Comparison of ENCODE assay signal across 19 cellular contexts in the genomic region with DNA sequence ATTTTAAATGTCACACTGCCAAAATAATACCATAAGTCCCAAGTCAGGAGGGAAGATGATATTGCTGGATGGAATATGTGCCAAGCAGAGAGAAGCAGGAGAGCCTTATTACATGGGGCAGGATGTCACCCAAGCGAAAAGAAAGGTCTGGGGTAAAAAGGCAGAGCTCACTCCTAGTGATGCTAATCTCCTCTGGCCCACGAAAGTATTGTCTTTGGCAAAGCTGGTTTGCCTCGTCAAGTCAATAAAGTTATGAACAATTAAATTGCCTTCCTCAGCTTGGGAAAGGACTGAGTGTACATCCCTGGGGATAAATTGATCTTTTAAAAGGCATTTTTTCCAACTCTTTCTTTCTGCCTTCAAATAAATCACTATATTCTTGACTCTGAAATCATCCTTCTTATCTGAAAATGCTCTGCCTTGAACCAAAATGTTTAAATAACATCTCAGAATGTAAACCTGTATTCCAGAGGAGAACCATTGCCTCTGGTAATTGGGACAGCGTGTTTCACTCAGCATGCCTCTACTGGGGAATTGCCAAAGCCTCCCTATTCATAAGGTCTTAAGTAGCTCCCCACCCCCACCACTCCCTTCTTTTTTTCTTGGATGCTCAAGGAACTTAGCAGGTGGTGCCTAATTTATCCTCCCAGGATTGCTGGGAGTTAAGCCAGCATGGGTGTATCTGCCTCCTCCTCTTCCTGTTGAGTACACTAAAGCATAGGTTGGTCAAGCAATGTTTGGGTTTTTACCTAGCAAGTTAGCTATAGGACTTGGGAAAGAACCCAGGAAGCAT.
A peak's percentile ranks its signal among the peaks of the same experiment; 100 is the strongest.
DNase-seq lines count a peak whose midpoint lies in the region; ATAC-seq and TF ChIP-seq lines count a peak whose summit lies in the region.
"Had no signal": no experiment of that assay in that cellular context is flagged by ENCODE, and none has a peak within 500 bp of the region (broad histone marks: within the 10 kb centered on the region; RNA-seq: fewer than 3 reads in every experiment).

No MANE protein-coding gene starts in this region.

- H3K4me3 Mint-ChIP-seq in GM23338: no peak overlapping the region
- H3K4me3 Mint-ChIP-seq: CD4-positive, alpha-beta T cell; H9; HFFc6; T-cell had no signal

- intact Hi-C loops in Right ventricle myocardium superior (cut with DNase I): no loop called here

- no peaks in the 10 kb centered on the region for H3K36me3 ChIP-seq in GM23338 (ENCODE audit: insufficient read depth)
- H3K36me3 ChIP-seq: SJCRH30 had no signal

- H3K27ac ChIP-seq in GM23338 (ENCODE audit: low read depth): no peak overlapping the region
- H3K27ac ChIP-seq: SJCRH30 had no signal

- ATAC-seq in GM23338: peak; percentile 51
- no peak for ATAC-seq in Right ventricle myocardium superior (ENCODE audit: poor library complexity)
- ATAC-seq in GM19324 (IDR thresholded peaks at IDR 0.05; ENCODE audit: low FRiP score, unreplicated experiment): no peak
- no peak for ATAC-seq in HG03520 (IDR thresholded peaks at IDR 0.05; ENCODE audit: unreplicated experiment)
- ATAC-seq: Panc1, T-cell had no signal

- H3K4me3 ChIP-seq in GM23338: no peak overlapping the region
- H3K4me3 ChIP-seq: SJCRH30 had no signal

- TF ChIP-seq CTCF in GM23338 (conservative IDR thresholded peaks at IDR 0.05; ENCODE audit: low read depth in 2 of 2): no peak

- no peaks in the 10 kb centered on the region for H3K9me2 ChIP-seq in GM23338 (ENCODE audit: insufficient read depth)

- H3K4me1 Mint-ChIP-seq in GM23338: peaks cover 9% of the 10 kb centered on the region; the same call in 2 of the 3 replicates
- H3K4me1 Mint-ChIP-seq: T-cell had no signal

- H3K4me1 ChIP-seq in GM23338 (ENCODE audit: insufficient read depth): no peaks in the 10 kb centered on the region
- H3K4me1 ChIP-seq: SJCRH30 had no signal

- peaks cover 4% of the 10 kb centered on the region for H3K27me3 Mint-ChIP-seq in GM23338 (ENCODE audit: insufficient read depth, low read depth, poor library complexity)
- H3K27me3 Mint-ChIP-seq: CD4-positive, alpha-beta T cell; T-cell had no signal

- H3K9me3 Mint-ChIP-seq in GM23338: no peaks in the 10 kb centered on the region; the same call in 1 of the 3 replicates
- H3K9me3 Mint-ChIP-seq: CD4-positive, alpha-beta T cell; T-cell had no signal

- no peaks in the 10 kb centered on the region for H3K27me3 ChIP-seq in GM23338 (ENCODE audit: insufficient read depth)
- H3K27me3 ChIP-seq: SJCRH30 had no signal

- no peaks in the 10 kb centered on the region for H4K20me1 ChIP-seq in GM23338 (replicated peaks; ENCODE audit: insufficient read depth)

- H3K27ac Mint-ChIP-seq in GM23338: no peak overlapping the region
- H3K27ac Mint-ChIP-seq: CD4-positive, alpha-beta T cell; H9; HFFc6; T-cell had no signal

- H2AFZ ChIP-seq in GM23338: no peak overlapping the region

- DNase-seq in GM23338 (ENCODE audit: low spot score): peak; percentile 33
- DNase-seq in NCI-H69 (lab: John Stamatoyannopoulos, UW): peak; percentile 71
- peak; percentile 12 for DNase-seq in iPS-NIHi7 (ENCODE audit: extremely low spot score)
- DNase-seq in NCI-H1105 (lab: John Stamatoyannopoulos, UW): no peak
- DNase-seq in Right ventricle myocardium superior: no peak
- DNase-seq: CD4-positive, alpha-beta T cell; COR-L47; GF-D8; H9; HFFc6; Kasumi-1; NCI-H1417; NCI-H1694 treated with DMSO at 0.1 percent for 48 hours; NCI-H510A treated with DMSO at 0.1 percent for 48 hours; SJCRH30; T-cell had no signal

- H3K79me2 ChIP-seq in GM23338 (replicated peaks; ENCODE audit: insufficient read depth): no peaks in the 10 kb centered on the region

- no peaks in the 10 kb centered on the region for H3K36me3 Mint-ChIP-seq in GM23338 (ENCODE audit: low read depth)
- H3K36me3 Mint-ChIP-seq: T-cell had no signal

- no peak overlapping the region for H3K4me2 ChIP-seq in GM23338

- H3F3A ChIP-seq in GM23338 (replicated peaks; ENCODE audit: low read depth): no peaks in the 10 kb centered on the region

TF ChIP-seq in GM23338, 12 proteins besides CTCF, POLR2A, EP300 and RAD21 (continues in another document):
- TF ChIP-seq EZH2phosphoT487 (IDR thresholded peaks at IDR 0.05; ENCODE audit: unreplicated experiment) (no peak), ZNF462 (CRISPR knock-in tag; IDR thresholded peaks at IDR 0.05) (no peak), POLR2AphosphoS5 (IDR thresholded peaks at IDR 0.05; ENCODE audit: low read depth) (no peak), CREB1 (CRISPR knock-in tag; IDR thresholded peaks at IDR 0.05; ENCODE audit: low read depth) (no peak), STAT1 (IDR thresholded peaks at IDR 0.05; ENCODE audit: unreplicated experiment) (no peak), ZNF331 (CRISPR knock-in tag; IDR thresholded peaks at IDR 0.05; ENCODE audit: low read depth) (no peak), ZNF114 (CRISPR knock-in tag; IDR thresholded peaks at IDR 0.05) (no peak)

Comparison
In these comparisons a context has a peak if more than half of its experiments do, and no peak if none do; other contexts are left out.
1. DNase-seq: peak in GM23338 (single experiment), NCI-H69 (single experiment) and iPS-NIHi7 (single experiment); none in NCI-H1105 (single experiment) and Right ventricle myocardium superior (single experiment).